Comparison of ENCODE assay signal across 16 cellular contexts in the genomic region with DNA sequence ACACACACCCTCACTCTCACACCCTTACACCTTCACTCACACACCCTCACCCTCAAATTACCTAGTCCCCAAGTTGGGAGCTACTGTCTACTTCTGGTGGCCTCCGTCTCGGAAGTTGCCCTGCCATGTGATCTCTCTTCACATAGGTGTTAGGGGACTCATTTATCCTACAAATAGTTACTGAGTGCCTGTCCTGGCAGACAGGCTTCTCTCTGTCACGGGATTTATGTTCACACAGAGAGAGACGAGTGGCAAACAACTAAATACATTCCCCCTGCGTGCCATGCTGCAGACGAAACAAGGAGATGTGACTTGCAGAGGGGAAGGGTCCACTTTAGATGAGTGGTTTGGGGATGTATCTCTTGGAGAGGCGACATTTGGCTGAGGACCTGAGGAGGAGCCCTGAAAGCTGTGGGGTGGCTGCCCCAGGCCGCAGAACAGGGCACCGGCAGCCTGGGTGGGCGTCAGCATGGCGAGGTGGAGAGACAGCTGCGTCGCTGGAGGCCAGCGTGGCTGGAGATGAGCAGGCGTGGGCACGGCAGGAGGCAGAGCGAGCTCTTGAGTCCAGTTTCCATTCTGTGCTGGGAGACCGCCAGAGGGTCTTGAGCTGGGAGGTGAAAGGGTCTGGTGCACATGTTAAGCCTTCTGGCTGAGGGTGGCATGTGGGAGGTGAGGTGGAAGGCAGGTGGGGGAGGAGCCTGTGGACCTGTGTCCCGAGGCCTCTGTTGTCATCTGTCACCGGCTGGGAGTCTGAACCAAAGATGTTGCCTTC. TPM values are rescaled to one million over a fixed set of nuclear protein-coding genes. Genes with fewer than 3 reads are reported as not detected.
DNase-seq lines count a peak whose midpoint lies in the region; ATAC-seq and TF ChIP-seq lines count a peak whose summit lies in the region.
"Had no signal": no experiment of that assay in that cellular context is flagged by ENCODE, and none has a peak within 500 bp of the region (broad histone marks: within the 10 kb centered on the region; RNA-seq: fewer than 3 reads in every experiment).

No MANE protein-coding gene starts in this region.

- POLR2A ChIA-PET in naive thymus-derived CD4-positive, alpha-beta T cell (lab: Charles Lee) = no interaction called here

- H3K4me1 Mint-ChIP-seq in activated T-helper 1 cell treated with anti-CD3 and anti-CD28 coated beads, Interleukin-12 subunit alpha, Interleukin-12 subunit beta, Interleukin-2, Interleukin-4 antibody, amounts not matched to agents 30 ng/mL and 10 ng/mL and 1 ng/mL, durations not matched to agents 14 hours and 24 hours and 36 hours (ENCODE audit: low read depth) = peaks cover 14% of the 10 kb centered on the region
- peaks cover 11 to 41% (median 21%) of the 10 kb centered on the region in 7 donors for H3K4me1 Mint-ChIP-seq in naive thymus-derived CD4-positive, alpha-beta T cell

- TF ChIP-seq CTCF in heart right ventricle (IDR thresholded peaks at IDR 0.05) (no peak), uterus (IDR thresholded peaks at IDR 0.05) (no peak)

- intact Hi-C loops in right cardiac atrium (cut with DNase I) = no loop called here
- intact Hi-C loops in heart right ventricle (cut with DNase I) = loop anchor here in 3 of 10 donors (10.0 kb wide), 2 partner anchors 57 to 67 kb away; no protein-coding TSS in a partner anchor
- intact Hi-C loops in activated T-helper 1 cell treated with anti-CD3 and anti-CD28 coated beads, Interleukin-12 subunit alpha, Interleukin-12 subunit beta, Interleukin-2, Interleukin-4 antibody, amounts not matched to agents 30 ng/mL and 10 ng/mL and 1 ng/mL, durations not matched to agents 14 hours and 24 hours and 36 hours (cut with micrococcal nuclease) = no loop called here
- intact Hi-C loops in naive thymus-derived CD4-positive, alpha-beta T cell (cut with micrococcal nuclease) = loop anchor here in 1 of 2 donors (5.0 kb wide), 1 partner anchor 35 kb away; no protein-coding TSS in a partner anchor
- intact Hi-C loops in uterus (cut with DNase I; ENCODE audit: low total_unique reads) = no loop called here

- no peaks in the 10 kb centered on the region for H3K9me3 Mint-ChIP-seq in activated T-helper 1 cell treated with anti-CD3 and anti-CD28 coated beads, Interleukin-12 subunit alpha, Interleukin-12 subunit beta, Interleukin-2, Interleukin-4 antibody, amounts not matched to agents 30 ng/mL and 10 ng/mL and 1 ng/mL, durations not matched to agents 14 hours and 24 hours and 36 hours
- H3K9me3 Mint-ChIP-seq in naive thymus-derived CD4-positive, alpha-beta T cell = peaks cover 0 to 2% (median 0%) of the 10 kb centered on the region in 11 donors

- no peak for TF ChIP-seq POLR2A in uterus (IDR thresholded peaks at IDR 0.05)

- peak in 2 of 3 donors; percentile 43 to 52 for DNase-seq in right cardiac atrium
- DNase-seq in heart right ventricle = no peak
- DNase-seq in activated T-helper 1 cell treated with anti-CD3 and anti-CD28 coated beads, Interleukin-12 subunit alpha, Interleukin-12 subunit beta, Interleukin-2, Interleukin-4 antibody, amounts not matched to agents 30 ng/mL and 10 ng/mL and 1 ng/mL, durations not matched to agents 14 hours and 24 hours and 36 hours (ENCODE audit: low spot score) = no peak
- no peak for DNase-seq in naive thymus-derived CD4-positive, alpha-beta T cell
- DNase-seq in uterus = no peak
- DNase-seq in GM19240 (ENCODE audit: insufficient read length, low spot score) = no peak
- no peak for DNase-seq in NK-92 (lab: John Stamatoyannopoulos, UW; ENCODE audit: unreplicated experiment)
- DNase-seq: DMS79; effector memory CD4-positive, alpha-beta T cell; mammary epithelial cell; NCI-H1694; NCI-H510A treated with DMSO at 0.1 percent for 48 hours had no signal

- CTCF ChIA-PET in naive thymus-derived CD4-positive, alpha-beta T cell (lab: Charles Lee) = interaction anchor here (1.0 to 3.9 kb wide), 3 partner anchors 9 to 63 kb away, joined by 3 to 29 read pairs (median 7); no protein-coding TSS in a partner anchor

- ATAC-seq in right cardiac atrium = no peak
- no peak for ATAC-seq in heart right ventricle
- no peak for ATAC-seq in naive thymus-derived CD4-positive, alpha-beta T cell
- no peak for ATAC-seq in HG02970 (IDR thresholded peaks at IDR 0.05; ENCODE audit: low FRiP score, unreplicated experiment)

- no peak overlapping the region for H3K4me3 Mint-ChIP-seq in activated T-helper 1 cell treated with anti-CD3 and anti-CD28 coated beads, Interleukin-12 subunit alpha, Interleukin-12 subunit beta, Interleukin-2, Interleukin-4 antibody, amounts not matched to agents 30 ng/mL and 10 ng/mL and 1 ng/mL, durations not matched to agents 14 hours and 24 hours and 36 hours
- no peak overlapping the region for H3K4me3 Mint-ChIP-seq in naive thymus-derived CD4-positive, alpha-beta T cell

- H3K27me3 ChIP-seq in right cardiac atrium (ENCODE audit: control insufficient read depth, insufficient read depth) = no peaks in the 10 kb centered on the region
- no peaks in the 10 kb centered on the region for H3K27me3 ChIP-seq in heart right ventricle
- H3K27me3 ChIP-seq in naive thymus-derived CD4-positive, alpha-beta T cell (ENCODE audit: control insufficient read depth in 2 of 2, insufficient read depth in 2 of 2, low read length in 2 of 2) = no peaks in the 10 kb centered on the region
- no peaks in the 10 kb centered on the region for H3K27me3 ChIP-seq in uterus
- H3K27me3 ChIP-seq: BLaER1, breast epithelium, tibial nerve had no signal

- peak overlapping the region; percentile 86 for H3K27ac Mint-ChIP-seq in activated T-helper 1 cell treated with anti-CD3 and anti-CD28 coated beads, Interleukin-12 subunit alpha, Interleukin-12 subunit beta, Interleukin-2, Interleukin-4 antibody, amounts not matched to agents 30 ng/mL and 10 ng/mL and 1 ng/mL, durations not matched to agents 14 hours and 24 hours and 36 hours
- peak overlapping the region; percentile 11 to 86 (median 75) for H3K27ac Mint-ChIP-seq in naive thymus-derived CD4-positive, alpha-beta T cell

- no peaks in the 10 kb centered on the region for H3K27me3 Mint-ChIP-seq in activated T-helper 1 cell treated with anti-CD3 and anti-CD28 coated beads, Interleukin-12 subunit alpha, Interleukin-12 subunit beta, Interleukin-2, Interleukin-4 antibody, amounts not matched to agents 30 ng/mL and 10 ng/mL and 1 ng/mL, durations not matched to agents 14 hours and 24 hours and 36 hours (ENCODE audit: insufficient read depth)
- no peaks in the 10 kb centered on the region for H3K27me3 Mint-ChIP-seq in naive thymus-derived CD4-positive, alpha-beta T cell

- H3K36me3 Mint-ChIP-seq in activated T-helper 1 cell treated with anti-CD3 and anti-CD28 coated beads, Interleukin-12 subunit alpha, Interleukin-12 subunit beta, Interleukin-2, Interleukin-4 antibody, amounts not matched to agents 30 ng/mL and 10 ng/mL and 1 ng/mL, durations not matched to agents 14 hours and 24 hours and 36 hours (ENCODE audit: low read depth) = peaks cover 37% of the 10 kb centered on the region
- H3K36me3 Mint-ChIP-seq in naive thymus-derived CD4-positive, alpha-beta T cell = peaks cover 5 to 37% (median 17%) of the 10 kb centered on the region in 5 donors

- WGBS in right cardiac atrium = 78% methylated on average over 20 of the region's 20 CpGs
- 86 to 92% methylated on average over 20 of the region's 20 CpGs for WGBS in heart right ventricle, 2 donors

- H3K4me3 ChIP-seq in right cardiac atrium (ENCODE audit: low read length) (no peak overlapping the region), heart right ventricle (no peak overlapping the region), uterus (no peak overlapping the region)
- H3K4me3 ChIP-seq in naive thymus-derived CD4-positive, alpha-beta T cell (ENCODE audit: low read length) = no peak overlapping the region
- H3K4me3 ChIP-seq: BLaER1, breast epithelium, tibial nerve had no signal

- H3K4me1 ChIP-seq in right cardiac atrium (ENCODE audit: control insufficient read depth, insufficient read depth, low read length) (peaks cover 15% of the 10 kb centered on the region), heart right ventricle (peaks cover 8 to 30% (median 17%) of the 10 kb centered on the region in 9 donors), uterus (peaks cover 0 to 4% of the 10 kb centered on the region in 2 donors)
- no peaks in the 10 kb centered on the region for H3K4me1 ChIP-seq in naive thymus-derived CD4-positive, alpha-beta T cell (ENCODE audit: control insufficient read depth in 2 of 2, insufficient read depth in 2 of 2, low read length in 2 of 2)
- H3K4me1 ChIP-seq: breast epithelium had no signal

- H3K9me3 ChIP-seq in right cardiac atrium (ENCODE audit: control insufficient read depth, low read length) = no peaks in the 10 kb centered on the region
- H3K9me3 ChIP-seq in heart right ventricle = no peaks in the 10 kb centered on the region
- H3K9me3 ChIP-seq in naive thymus-derived CD4-positive, alpha-beta T cell (ENCODE audit: control insufficient read depth in 2 of 3, low read length in 3 of 3) = no peaks in the 10 kb centered on the region
- H3K9me3 ChIP-seq in uterus = no peaks in the 10 kb centered on the region
- H3K9me3 ChIP-seq: BLaER1, breast epithelium, tibial nerve had no signal

- peaks cover 0 to 85% (median 6%) of the 10 kb centered on the region in 9 donors for H3K36me3 ChIP-seq in heart right ventricle
- peaks cover 7 to 73% (median 19%) of the 10 kb centered on the region in 3 experiments for H3K36me3 ChIP-seq in naive thymus-derived CD4-positive, alpha-beta T cell (ENCODE audit: control insufficient read depth in 2 of 3, insufficient read depth in 3 of 3, low read length in 3 of 3)
- H3K36me3 ChIP-seq in uterus = no peaks in the 10 kb centered on the region
- H3K36me3 ChIP-seq: breast epithelium had no signal

- H3K27ac ChIP-seq in right cardiac atrium (ENCODE audit: low read length) = peak overlapping the region; percentile 40
- H3K27ac ChIP-seq in heart right ventricle = peak overlapping the region in 2 of 10 donors; percentile 28 to 30
- peak overlapping the region; percentile 25 for H3K27ac ChIP-seq in naive thymus-derived CD4-positive, alpha-beta T cell (ENCODE audit: low read depth, low read length)
- H3K27ac ChIP-seq in uterus = peak overlapping the region; percentile 1 to 21
- H3K27ac ChIP-seq: BLaER1, breast epithelium had no signal

RNA-seq across cellular contexts. Expression of a gene that starts 17.2 kb away (rescaled TPM):
- total RNA-seq in right cardiac atrium (100 to 1,000 TPM in 3 of 4 donors, 10 to 100 TPM in 1; 97.7 to 115 (median 105) TPM), heart right ventricle (100 to 1,000 TPM; 110 to 173 (median 122) TPM), uterus (100 to 1,000 TPM in 3 of 4 donors, 10 to 100 TPM in 1; 68.2 to 134 (median 114) TPM)
- polyA plus RNA-seq in right cardiac atrium (148 TPM), heart right ventricle (100 to 1,000 TPM; 106 to 211 TPM)
- total RNA-seq in activated T-helper 1 cell treated with anti-CD3 and anti-CD28 coated beads, Interleukin-12 subunit alpha, Interleukin-12 subunit beta, Interleukin-2, Interleukin-4 antibody, amounts not matched to agents 30 ng/mL and 10 ng/mL and 1 ng/mL, durations not matched to agents 14 hours and 24 hours and 36 hours = 103 and 105 TPM in 2 replicates
- 100 to 1,000 TPM in 2 of 5 experiments, 10 to 100 TPM in 3; 66.4 to 122 (median 75.9) TPM for total RNA-seq in naive thymus-derived CD4-positive, alpha-beta T cell
- 10 to 100 TPM; 81.6 to 95.6 TPM for polyA plus RNA-seq in naive thymus-derived CD4-positive, alpha-beta T cell

RNA-seq across cellular contexts. Expression of a gene that starts 22.5 kb away (rescaled TPM):
- 10 to 100 TPM in 2 of 4 donors, 1 to 10 TPM in 2; 5.1 to 10.4 (median 10.0) TPM for total RNA-seq in right cardiac atrium
- 5.0 TPM for polyA plus RNA-seq in right cardiac atrium
- 10 to 100 TPM in 3 of 10 donors, 1 to 10 TPM in 7; 3.6 to 11.9 (median 8.0) TPM for total RNA-seq in heart right ventricle
- polyA plus RNA-seq in heart right ventricle = 1 to 10 TPM; 8.0 to 8.4 TPM
- total RNA-seq in activated T-helper 1 cell treated with anti-CD3 and anti-CD28 coated beads, Interleukin-12 subunit alpha, Interleukin-12 subunit beta, Interleukin-2, Interleukin-4 antibody, amounts not matched to agents 30 ng/mL and 10 ng/mL and 1 ng/mL, durations not matched to agents 14 hours and 24 hours and 36 hours = 123 and 139 TPM in 2 replicates
- total RNA-seq in naive thymus-derived CD4-positive, alpha-beta T cell = 10 to 100 TPM; 25.8 to 67.0 (median 31.1) TPM
- polyA plus RNA-seq in naive thymus-derived CD4-positive, alpha-beta T cell = 10 to 100 TPM; 13.4 to 27.3 TPM
- 10 to 100 TPM in 1 of 4 donors, 1 to 10 TPM in 2, under 1 TPM in 1; 0.51 to 12.4 (median 3.3) TPM for total RNA-seq in uterus

Comparison
In these comparisons a context has a peak if more than half of its experiments do, and no peak if none do; other contexts are left out.
1. DNase-seq: peak in right cardiac atrium (2 of 3); none in heart right ventricle (0 of 2), activated T-helper 1 cell treated with anti-CD3 and anti-CD28 coated beads, Interleukin-12 subunit alpha, Interleukin-12 subunit beta, Interleukin-2, Interleukin-4 antibody, amounts not matched to agents 30 ng/mL and 10 ng/mL and 1 ng/mL, durations not matched to agents 14 hours and 24 hours and 36 hours (single experiment), naive thymus-derived CD4-positive, alpha-beta T cell (0 of 9), uterus (0 of 2), GM19240 (single experiment) and NK-92 (single experiment).